ENCODE assay signal across 19 cellular contexts in genomic region chr13:80884031-80884785, GRCh38.
"Had no signal": no experiment of that assay in that cellular context is flagged by ENCODE, and none has a peak within 500 bp of the region (broad histone marks: within the 10 kb centered on the region; RNA-seq: fewer than 3 reads in every experiment).

No MANE protein-coding gene starts in this region.

- DNase-seq: activated CD4-positive, alpha-beta memory T cell treated with anti-CD3 and anti-CD28 coated beads, Interleukin-2, amount 10 ng/mL, durations not matched to agents 7 days and 5 days; activated CD4-positive, alpha-beta T cell treated with anti-CD3 and anti-CD28 coated beads for 4 hours; activated effector memory CD4-positive, alpha-beta T cell treated with anti-CD3 and anti-CD28 coated beads, Interleukin-2, amount 50 U/mL, for 16 hours; activated T-cell treated with anti-CD3 and anti-CD28 coated beads, Interleukin-2, amount 50 U/mL, for 24 hours; amniotic stem cell; body of pancreas; dermis blood vessel endothelial cell; effector memory CD8-positive, alpha-beta T cell; foreskin melanocyte; left colon; lower lobe of right lung; midbrain; sigmoid colon; stimulated activated CD4-positive, alpha-beta T cell treated with anti-CD3 and anti-CD28 coated beads, Interleukin-2, amount 100 ng/mL, for 24 hours; T-helper 2 cell had no signal

- H3K4me1 ChIP-seq: body of pancreas, parathyroid adenoma had no signal

- H2AFZ ChIP-seq: parathyroid adenoma had no signal

- H3K79me2 ChIP-seq: parathyroid adenoma had no signal

- H3K27ac ChIP-seq: body of pancreas, lower lobe of right lung, neutrophil, parathyroid adenoma, sigmoid colon had no signal

- H3K36me3 ChIP-seq: lower lobe of right lung, neutrophil, sigmoid colon had no signal

- ATAC-seq: activated naive CD4-positive, alpha-beta T cell treated with anti-CD3 and anti-CD28 coated beads, Interleukin-2, amount 50 U/mL, for 72 hours; body of pancreas; effector memory CD8-positive, alpha-beta T cell; left colon; lower lobe of right lung had no signal

- H3K27me3 ChIP-seq: body of pancreas, neutrophil, sigmoid colon had no signal

- FAIRE-seq: islet of Langerhans had no signal

- H3K9me3 ChIP-seq: body of pancreas, lower lobe of right lung, neutrophil, sigmoid colon had no signal

- H3K9ac ChIP-seq: parathyroid adenoma had no signal

- H3K4me3 ChIP-seq: body of pancreas, lower lobe of right lung, sigmoid colon had no signal
